32 cellular contexts compared by ENCODE assay signal in the genomic region with DNA sequence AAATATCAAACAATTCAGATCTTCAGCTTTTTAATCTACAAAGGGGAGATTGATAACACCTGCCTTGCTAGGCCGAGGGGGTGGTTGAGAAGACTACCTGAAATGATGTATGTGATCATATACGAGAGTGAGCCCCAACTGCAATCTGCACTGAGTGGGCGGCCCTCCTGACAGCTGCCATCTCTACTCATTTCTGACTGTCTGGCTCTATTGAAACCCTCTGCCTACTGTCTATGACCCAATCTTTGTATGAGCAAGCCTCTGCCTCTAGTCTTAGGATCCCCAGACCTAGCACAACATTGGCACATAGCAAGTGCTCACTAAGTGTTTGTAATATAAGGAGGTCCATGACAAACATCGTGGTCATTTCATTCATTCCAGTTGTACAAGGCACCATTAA.
"Had no signal": no experiment of that assay in that cellular context is flagged by ENCODE, and none has a peak within 500 bp of the region (broad histone marks: within the 10 kb centered on the region; RNA-seq: fewer than 3 reads in every experiment).

No MANE protein-coding gene starts in this region.

- ATAC-seq: activated naive CD4-positive, alpha-beta T cell treated with anti-CD3 and anti-CD28 coated beads, Interleukin-2, amount 50 U/mL, for 72 hours; activated T-cell treated with anti-CD3 and anti-CD28 coated beads, Interleukin-2, amount 50 U/mL, for 72 hours; gastroesophageal sphincter; heart right ventricle; WTC11 had no signal

- H3K9me3 Mint-ChIP-seq: activated CD4-positive, alpha-beta memory T cell treated with anti-CD3 and anti-CD28 coated beads, Interleukin-2, amount 10 ng/mL, durations not matched to agents 7 days and 5 days; activated CD4-positive, alpha-beta T cell treated with anti-CD3 and anti-CD28 coated beads, Interleukin-2, amount 10 ng/mL, durations not matched to agents 7 days and 5 days; activated naive CD8-positive, alpha-beta T cell treated with anti-CD3 and anti-CD28 coated beads, Interleukin-2, amount 10 ng/mL, durations not matched to agents 7 days and 5 days; activated T-cell treated with anti-CD3 and anti-CD28 coated beads, Interleukin-2, amount 50 U/mL, for 24 hours; central memory CD8-positive, alpha-beta T cell; WTC11 had no signal

- H3K27me3 ChIP-seq: ascending aorta, esophagus squamous epithelium, gastroesophageal sphincter, hepatocyte had no signal

- H3K36me3 Mint-ChIP-seq: activated naive CD4-positive, alpha-beta T cell treated with anti-CD3 and anti-CD28 coated beads, Interleukin-2, amount 10 ng/mL, durations not matched to agents 7 days and 5 days; activated naive CD4-positive, alpha-beta T cell treated with anti-CD3 and anti-CD28 coated beads, Interleukin-2, amount 50 U/mL, for 72 hours; activated naive CD8-positive, alpha-beta T cell treated with anti-CD3 and anti-CD28 coated beads, Interleukin-2, amount 10 ng/mL, durations not matched to agents 7 days and 5 days; WTC11 had no signal

- H3K4me3 ChIP-seq: ascending aorta, esophagus squamous epithelium, gastroesophageal sphincter, heart right ventricle, hepatocyte had no signal

- H3K4me2 ChIP-seq: hepatocyte had no signal

- FAIRE-seq: bronchial epithelial cell, colon, endometrium, endothelial cell of umbilical vein had no signal

- H3K9me3 ChIP-seq: ascending aorta, esophagus squamous epithelium, gastroesophageal sphincter, heart right ventricle had no signal

- H2AFZ ChIP-seq: hepatocyte had no signal

- DNase-seq: activated CD4-positive, alpha-beta memory T cell treated with anti-CD3 and anti-CD28 coated beads, Interleukin-2, amount 10 ng/mL, durations not matched to agents 7 days and 5 days; activated CD4-positive, alpha-beta T cell treated with anti-CD3 and anti-CD28 coated beads for 1 hour; activated CD4-positive, alpha-beta T cell treated with anti-CD3 and anti-CD28 coated beads for 4 hours; activated CD4-positive, alpha-beta T cell treated with anti-CD3 and anti-CD28 coated beads, Interleukin-2, amount 10 ng/mL, durations not matched to agents 7 days and 5 days; activated CD4-positive, alpha-beta T cell treated with anti-CD3 and anti-CD28 coated beads, Interleukin-2, amount 50 U/mL, for 4 hours; activated CD8-positive, alpha-beta memory T cell treated with anti-CD3 and anti-CD28 coated beads, Interleukin-2, amount 50 U/mL, for 48 hours; activated gamma-delta T cell; activated naive CD4-positive, alpha-beta T cell; activated naive CD4-positive, alpha-beta T cell treated with anti-CD3 and anti-CD28 coated beads, Interleukin-2, amount 10 ng/mL, durations not matched to agents 7 days and 5 days; activated naive CD8-positive, alpha-beta T cell treated with anti-CD3 and anti-CD28 coated beads, Interleukin-2, amount 10 ng/mL, durations not matched to agents 7 days and 5 days; activated T-cell treated with anti-CD3 and anti-CD28 coated beads for 4 hours; activated T-cell treated with anti-CD3 and anti-CD28 coated beads, Interleukin-2, amount 50 U/mL, for 24 hours; activated T-cell treated with anti-CD3 and anti-CD28 coated beads, Interleukin-2, amount 50 U/mL, for 72 hours; cortex of kidney; effector CD8-positive, alpha-beta T cell; esophagus squamous epithelium; foreskin melanocyte; heart right ventricle; T-helper 2 cell had no signal

- H3K27me3 Mint-ChIP-seq: activated CD4-positive, alpha-beta memory T cell treated with anti-CD3 and anti-CD28 coated beads, Interleukin-2, amount 10 ng/mL, durations not matched to agents 7 days and 5 days; activated CD4-positive, alpha-beta T cell treated with anti-CD3 and anti-CD28 coated beads, Interleukin-2, amount 10 ng/mL, durations not matched to agents 7 days and 5 days; activated naive CD4-positive, alpha-beta T cell treated with anti-CD3 and anti-CD28 coated beads, Interleukin-2, amount 10 ng/mL, durations not matched to agents 7 days and 5 days; activated naive CD8-positive, alpha-beta T cell treated with anti-CD3 and anti-CD28 coated beads, Interleukin-2, amount 10 ng/mL, durations not matched to agents 7 days and 5 days; brain had no signal

- H3K27ac Mint-ChIP-seq: activated CD4-positive, alpha-beta memory T cell treated with anti-CD3 and anti-CD28 coated beads, Interleukin-2, amount 10 ng/mL, durations not matched to agents 7 days and 5 days; activated CD4-positive, alpha-beta T cell treated with anti-CD3 and anti-CD28 coated beads, Interleukin-2, amount 10 ng/mL, durations not matched to agents 7 days and 5 days; activated naive CD4-positive, alpha-beta T cell treated with anti-CD3 and anti-CD28 coated beads, Interleukin-2, amount 10 ng/mL, durations not matched to agents 7 days and 5 days; activated naive CD4-positive, alpha-beta T cell treated with anti-CD3 and anti-CD28 coated beads, Interleukin-2, amount 50 U/mL, for 72 hours; activated naive CD8-positive, alpha-beta T cell treated with anti-CD3 and anti-CD28 coated beads, Interleukin-2, amount 10 ng/mL, durations not matched to agents 7 days and 5 days; activated T-cell treated with anti-CD3 and anti-CD28 coated beads, Interleukin-2, amount 50 U/mL, for 24 hours; activated T-cell treated with anti-CD3 and anti-CD28 coated beads, Interleukin-2, amount 50 U/mL, for 72 hours; brain; WTC11 had no signal

- H3K79me2 ChIP-seq: hepatocyte had no signal

- H3K4me3 Mint-ChIP-seq: activated CD4-positive, alpha-beta memory T cell treated with anti-CD3 and anti-CD28 coated beads, Interleukin-2, amount 10 ng/mL, durations not matched to agents 7 days and 5 days; activated CD4-positive, alpha-beta T cell treated with anti-CD3 and anti-CD28 coated beads, Interleukin-2, amount 10 ng/mL, durations not matched to agents 7 days and 5 days; activated naive CD4-positive, alpha-beta T cell treated with anti-CD3 and anti-CD28 coated beads, Interleukin-2, amount 10 ng/mL, durations not matched to agents 7 days and 5 days; activated naive CD8-positive, alpha-beta T cell treated with anti-CD3 and anti-CD28 coated beads, Interleukin-2, amount 10 ng/mL, durations not matched to agents 7 days and 5 days; activated T-cell treated with anti-CD3 and anti-CD28 coated beads, Interleukin-2, amount 50 U/mL, for 24 hours; activated T-cell treated with anti-CD3 and anti-CD28 coated beads, Interleukin-2, amount 50 U/mL, for 72 hours; brain; central memory CD8-positive, alpha-beta T cell; WTC11 had no signal

- H3K27ac ChIP-seq: ascending aorta, epithelial cell of prostate, gastroesophageal sphincter, heart right ventricle, hepatocyte, VCaP had no signal

- H3K36me3 ChIP-seq: ascending aorta, esophagus squamous epithelium, gastroesophageal sphincter, heart right ventricle had no signal

- H3K4me1 Mint-ChIP-seq: activated CD4-positive, alpha-beta memory T cell treated with anti-CD3 and anti-CD28 coated beads, Interleukin-2, amount 10 ng/mL, durations not matched to agents 7 days and 5 days; activated CD4-positive, alpha-beta T cell treated with anti-CD3 and anti-CD28 coated beads, Interleukin-2, amount 10 ng/mL, durations not matched to agents 7 days and 5 days; activated naive CD4-positive, alpha-beta T cell treated with anti-CD3 and anti-CD28 coated beads, Interleukin-2, amount 10 ng/mL, durations not matched to agents 7 days and 5 days; activated naive CD8-positive, alpha-beta T cell treated with anti-CD3 and anti-CD28 coated beads, Interleukin-2, amount 10 ng/mL, durations not matched to agents 7 days and 5 days; central memory CD8-positive, alpha-beta T cell had no signal
